In the genomic region with DNA sequence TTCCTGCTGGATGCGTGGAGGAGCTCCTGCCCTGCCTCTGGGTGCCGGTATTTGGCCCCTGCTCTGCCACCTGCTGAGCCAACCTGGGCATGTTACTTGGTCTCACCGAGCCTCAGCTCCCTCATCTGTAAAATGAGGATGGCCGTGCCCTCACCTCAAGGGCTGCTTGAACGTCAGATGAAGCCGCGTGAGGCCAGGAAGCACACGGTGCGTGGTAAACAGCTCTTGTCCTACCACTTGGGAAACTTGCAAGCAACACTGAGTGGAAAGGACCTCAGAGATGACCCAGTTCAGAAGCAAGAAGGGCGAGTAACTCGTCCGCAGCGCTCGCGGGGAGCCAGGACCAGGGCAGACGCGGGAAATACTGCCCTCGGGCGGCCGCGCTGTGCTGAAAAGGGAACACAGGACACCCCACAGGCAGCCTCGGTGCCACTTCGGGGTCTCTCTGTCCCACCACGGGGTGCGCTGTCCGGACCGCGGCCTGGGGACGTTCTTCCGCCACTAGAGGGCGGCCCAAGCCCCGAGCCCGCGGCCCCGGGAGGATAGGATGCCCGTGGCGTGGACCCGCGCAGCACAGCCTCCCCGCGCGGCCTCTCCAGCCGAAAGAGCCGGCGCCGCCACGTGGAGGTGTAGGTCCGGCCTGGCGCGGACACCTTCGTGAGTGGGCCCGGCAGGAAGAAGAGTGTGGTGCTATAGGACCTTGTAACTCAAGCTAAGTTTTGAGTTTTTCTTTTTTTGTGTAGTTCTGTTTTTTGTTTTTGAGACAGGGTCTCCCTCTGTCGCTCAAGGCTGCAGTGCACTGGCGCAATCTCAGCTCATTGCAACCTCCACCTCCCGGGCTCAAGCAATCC, we compare ENCODE assay signal across 7 cellular contexts.
DNase-seq lines count a peak whose midpoint lies in the region; ATAC-seq and FAIRE-seq lines count a peak whose summit lies in the region.

No MANE protein-coding gene starts in this region.

- peak overlapping the region; percentile 92 for H3K27ac Mint-ChIP-seq in activated CD8-positive, alpha-beta T cell treated with anti-CD3 and anti-CD28 coated beads, Interleukin-2, amount 10 ng/mL, durations not matched to agents 7 days and 5 days

- no peaks in the 10 kb centered on the region for H3K9me3 Mint-ChIP-seq in activated CD8-positive, alpha-beta T cell treated with anti-CD3 and anti-CD28 coated beads, Interleukin-2, amount 10 ng/mL, durations not matched to agents 7 days and 5 days (ENCODE audit: insufficient read depth)

- WGBS in mesenchymal stem cell = 18% methylated on average over 51 of the region's 55 CpGs

- peak; percentile 78 for FAIRE-seq in GM18507 (lab: Jason Lieb, UNC)

- peak overlapping the region; percentile 6 for H4K91ac ChIP-seq in mesenchymal stem cell (ENCODE audit: low read length)

- H2BK12ac ChIP-seq in mesenchymal stem cell (ENCODE audit: low read length in 2 of 2) = peak overlapping the region in 1 of 2 experiments; percentile 9

- H3K4me3 ChIP-seq in effector memory CD4-positive, alpha-beta T cell (ENCODE audit: insufficient read depth, low read depth, low read length, poor library complexity, severe bottlenecking) = peak overlapping the region; percentile 57
- H3K4me3 ChIP-seq in mesenchymal stem cell (ENCODE audit: insufficient read depth in 1 of 2, low read depth in 1 of 2, low read length in 2 of 2) = peak overlapping the region in 1 of 2 experiments; percentile 65

- CTCF ChIA-PET in activated CD8-positive, alpha-beta T cell treated with anti-CD3 and anti-CD28 coated beads, Interleukin-2, amount 10 ng/mL, durations not matched to agents 7 days and 5 days (lab: Charles Lee) = interaction anchor here (0.5 to 5.3 kb wide), 62 partner anchors 10 to 1162 kb away, joined by 3 to 108 read pairs (median 3); a partner anchor contains a TSS

- H3K27me3 ChIP-seq in effector memory CD4-positive, alpha-beta T cell (replicated peaks; ENCODE audit: control insufficient read depth, insufficient read depth, low read length, poor library complexity, severe bottlenecking) = no peaks in the 10 kb centered on the region
- peaks cover 40 to 43% of the 10 kb centered on the region in 2 experiments for H3K27me3 ChIP-seq in mesenchymal stem cell (ENCODE audit: control insufficient read depth in 1 of 2, insufficient read depth in 1 of 2, low read length in 2 of 2)

- H3K27me3 Mint-ChIP-seq in activated CD8-positive, alpha-beta T cell treated with anti-CD3 and anti-CD28 coated beads, Interleukin-2, amount 10 ng/mL, durations not matched to agents 7 days and 5 days (ENCODE audit: low read depth) = no peaks in the 10 kb centered on the region

- peak overlapping the region; percentile 51 for H3K9ac ChIP-seq in mesenchymal stem cell (ENCODE audit: low read length)

- peak overlapping the region; percentile 66 for H3K4me3 Mint-ChIP-seq in activated CD8-positive, alpha-beta T cell treated with anti-CD3 and anti-CD28 coated beads, Interleukin-2, amount 10 ng/mL, durations not matched to agents 7 days and 5 days

- peak; percentile 61 for ATAC-seq in HG02840 (IDR thresholded peaks at IDR 0.05; ENCODE audit: low FRiP score, unreplicated experiment)
- peak; percentile 97 for ATAC-seq in activated CD8-positive, alpha-beta T cell treated with anti-CD3 and anti-CD28 coated beads, Interleukin-2, amount 10 ng/mL, durations not matched to agents 7 days and 5 days

- no peaks in the 10 kb centered on the region for H3K79me1 ChIP-seq in mesenchymal stem cell (replicated peaks; ENCODE audit: low read length, poor library complexity, severe bottlenecking)

- no peak overlapping the region for H2BK15ac ChIP-seq in mesenchymal stem cell (ENCODE audit: low read depth, poor library complexity, severe bottlenecking)

- H3K23ac ChIP-seq in mesenchymal stem cell (ENCODE audit: low read length in 2 of 2) = no peak overlapping the region

- H3K14ac ChIP-seq in mesenchymal stem cell (ENCODE audit: low read length in 2 of 2) = no peak overlapping the region

- no peak overlapping the region for H3K18ac ChIP-seq in mesenchymal stem cell (ENCODE audit: low read depth in 1 of 2, low read length in 2 of 2)

- H2AK5ac ChIP-seq in mesenchymal stem cell (ENCODE audit: low read length, severe bottlenecking) = no peak overlapping the region

- H4K8ac ChIP-seq in mesenchymal stem cell (ENCODE audit: low read length) = peak overlapping the region; percentile 71

- POLR2A ChIA-PET in activated CD8-positive, alpha-beta T cell treated with anti-CD3 and anti-CD28 coated beads, Interleukin-2, amount 10 ng/mL, durations not matched to agents 7 days and 5 days (lab: Charles Lee) = interaction anchor here (0.5 to 1.5 kb wide), 6 partner anchors 13 to 407 kb away, joined by 3 to 8 read pairs (median 4); no protein-coding TSS in a partner anchor

- peaks cover 12% of the 10 kb centered on the region for H3K36me3 ChIP-seq in effector memory CD4-positive, alpha-beta T cell (ENCODE audit: control insufficient read depth, insufficient read depth, low read length)
- H3K36me3 ChIP-seq in mesenchymal stem cell (ENCODE audit: control insufficient read depth in 1 of 2, insufficient read depth in 2 of 2, low read depth in 1 of 2, low read length in 2 of 2) = no peaks in the 10 kb centered on the region

- H2BK120ac ChIP-seq in mesenchymal stem cell (ENCODE audit: low read depth, low read length) = no peak overlapping the region

- H2AFZ ChIP-seq in mesenchymal stem cell (ENCODE audit: low read depth, low read length) = peak overlapping the region; percentile 3

- no peak overlapping the region for H3K4ac ChIP-seq in mesenchymal stem cell (ENCODE audit: low read depth in 1 of 2, low read length in 2 of 2)

- DNase-seq in GM18507 (ENCODE audit: extremely low spot score, insufficient read length, low read depth) = peak; percentile 67
- peak; percentile 25 for DNase-seq in NCI-H226
- DNase-seq in activated CD8-positive, alpha-beta T cell treated with anti-CD3 and anti-CD28 coated beads, Interleukin-2, amount 10 ng/mL, durations not matched to agents 7 days and 5 days = peak; percentile 83
- peak; percentile 20 to 37 (median 33) for DNase-seq in effector memory CD4-positive, alpha-beta T cell
- peak; percentile 74 for DNase-seq in mesenchymal stem cell
- DNase-seq in stimulated activated CD8-positive, alpha-beta memory T cell treated with anti-CD3 and anti-CD28 coated beads, Interleukin-2, amount 100 ng/mL, for 1 hour (ENCODE audit: low read depth in 2 of 2) = peak; percentile 43 to 49

- H3K27ac ChIP-seq in effector memory CD4-positive, alpha-beta T cell (ENCODE audit: insufficient read depth, low read length, poor library complexity, severe bottlenecking) = peak overlapping the region; percentile 42
- no peak overlapping the region for H3K27ac ChIP-seq in mesenchymal stem cell (ENCODE audit: low read length, poor library complexity, severe bottlenecking)

- H3K4me1 Mint-ChIP-seq in activated CD8-positive, alpha-beta T cell treated with anti-CD3 and anti-CD28 coated beads, Interleukin-2, amount 10 ng/mL, durations not matched to agents 7 days and 5 days (ENCODE audit: low read depth) = peaks cover 14% of the 10 kb centered on the region

- peaks cover 5% of the 10 kb centered on the region for H3K4me1 ChIP-seq in effector memory CD4-positive, alpha-beta T cell (ENCODE audit: control insufficient read depth, insufficient read depth, low read length, poor library complexity, severe bottlenecking)
- peaks cover 9% of the 10 kb centered on the region for H3K4me1 ChIP-seq in mesenchymal stem cell (ENCODE audit: control insufficient read depth, insufficient read depth, low read depth, low read length)

- peak overlapping the region; percentile 72 for H3K4me2 ChIP-seq in mesenchymal stem cell (ENCODE audit: low read length, poor library complexity, severe bottlenecking)

- no peaks in the 10 kb centered on the region for H3K9me3 ChIP-seq in effector memory CD4-positive, alpha-beta T cell (ENCODE audit: control insufficient read depth, low read length)
- no peaks in the 10 kb centered on the region for H3K9me3 ChIP-seq in mesenchymal stem cell (ENCODE audit: control insufficient read depth, low read length)

- H2BK5ac ChIP-seq in mesenchymal stem cell (ENCODE audit: low read depth, low read length, poor library complexity, severe bottlenecking) = no peak overlapping the region

- no peaks in the 10 kb centered on the region for H3K36me3 Mint-ChIP-seq in activated CD8-positive, alpha-beta T cell treated with anti-CD3 and anti-CD28 coated beads, Interleukin-2, amount 10 ng/mL, durations not matched to agents 7 days and 5 days (ENCODE audit: low read depth)

Comparison
In these comparisons a context has a peak if more than half of its experiments do, and no peak if none do; other contexts are left out.
1. DNase-seq: peak in every context shown above with its lines; median percentile 83 in activated CD8-positive, alpha-beta T cell treated with anti-CD3 and anti-CD28 coated beads, Interleukin-2, amount 10 ng/mL, durations not matched to agents 7 days and 5 days; 74 in mesenchymal stem cell; 67 in GM18507; 46 in stimulated activated CD8-positive, alpha-beta memory T cell treated with anti-CD3 and anti-CD28 coated beads, Interleukin-2, amount 100 ng/mL, for 1 hour; 33 in effector memory CD4-positive, alpha-beta T cell; 25 in NCI-H226.